Comparison of ENCODE assay signal across 26 cellular contexts in the genomic region with DNA sequence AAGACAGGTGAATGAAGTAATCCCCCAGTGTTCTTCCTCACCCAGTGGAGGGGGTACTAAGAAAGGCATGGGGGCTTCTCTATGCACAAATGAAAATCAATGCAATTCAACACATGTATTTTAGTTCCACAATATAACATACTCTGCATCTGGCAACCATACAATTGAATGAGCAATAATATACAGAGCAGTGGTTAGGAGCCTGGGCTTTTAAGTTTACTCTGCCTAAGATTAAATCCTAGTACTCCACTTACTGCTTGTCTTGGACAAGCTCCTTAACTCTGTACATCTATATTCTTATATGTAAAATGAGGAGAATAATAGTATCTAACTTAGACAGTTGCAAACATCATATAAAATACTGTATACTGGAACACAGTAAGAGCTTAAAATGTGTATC.
"Had no signal": no experiment of that assay in that cellular context is flagged by ENCODE, and none has a peak within 500 bp of the region (broad histone marks: within the 10 kb centered on the region; RNA-seq: fewer than 3 reads in every experiment).

No MANE protein-coding gene starts in this region.

- FAIRE-seq: kidney had no signal

- H3K9me3 ChIP-seq: body of pancreas, left lung, sigmoid colon, upper lobe of right lung had no signal

- H3K4me3 ChIP-seq: body of pancreas, cardiac muscle cell, left lung, lung, sigmoid colon, smooth muscle cell, upper lobe of right lung had no signal

- ATAC-seq: activated CD4-positive, alpha-beta T cell treated with anti-CD3 and anti-CD28 coated beads for 36 hours; activated T-cell treated with anti-CD3 and anti-CD28 coated beads, Interleukin-2, amount 50 U/mL, for 72 hours; body of pancreas; left lung; naive thymus-derived CD8-positive, alpha-beta T cell; stimulated activated naive B cell treated with anti-CD40 and anti-IgM and Interleukin-4, amounts not matched to agents 10 μg/mL and 1 μg/mL and 100 μg/mL, for 72 hours; upper lobe of right lung had no signal

- DNase-seq: activated B cell treated with CpG ODN at 0.5 μM for 24 hours; activated CD4-positive, alpha-beta T cell treated with anti-CD3 and anti-CD28 coated beads for 36 hours; activated CD4-positive, alpha-beta T cell treated with anti-CD3 and anti-CD28 coated beads, Interleukin-2, amount 50 U/mL, for 48 hours; activated effector memory CD4-positive, alpha-beta T cell treated with Interleukin-2 at 50 U/mL for 16 hours; activated naive CD4-positive, alpha-beta T cell treated with anti-CD3 and anti-CD28 coated beads for 36 hours; activated naive CD8-positive, alpha-beta T cell treated with anti-CD3 and anti-CD28 coated beads, Interleukin-2, amount 10 ng/mL, durations not matched to agents 7 days and 5 days; activated T-cell treated with anti-CD3 and anti-CD28 coated beads, Interleukin-2, amount 50 U/mL, for 72 hours; amygdala; body of pancreas; cortex of kidney; foreskin melanocyte; kidney; left lung; naive thymus-derived CD8-positive, alpha-beta T cell; retina; sigmoid colon; stimulated activated CD4-positive, alpha-beta T cell treated with anti-CD3 and anti-CD28 coated beads, Interleukin-2, amount 100 ng/mL, for 48 hours; stimulated activated CD8-positive, alpha-beta memory T cell treated with anti-CD3 and anti-CD28 coated beads, Interleukin-4, amount 100 ng/mL, for 48 hours; stimulated activated naive B cell treated with anti-CD40 and anti-IgM and Interleukin-4, amounts not matched to agents 10 μg/mL and 1 μg/mL and 100 μg/mL, for 72 hours; T-helper 1 cell; T-helper 9 cell; upper lobe of right lung had no signal

- H3K27me3 ChIP-seq: body of pancreas, cardiac muscle cell, left lung, sigmoid colon, upper lobe of right lung had no signal

- H3K4me2 ChIP-seq: smooth muscle cell had no signal

- H3K36me3 ChIP-seq: cardiac muscle cell, left lung, sigmoid colon, upper lobe of right lung had no signal

- H3K27ac ChIP-seq: body of pancreas, cardiac muscle cell, epithelial cell of prostate, left lung, sigmoid colon, upper lobe of right lung had no signal

- H3K4me1 ChIP-seq: body of pancreas, left lung, upper lobe of right lung had no signal
